In genomic region chr12:32270818-32271710, GRCh38 we compare ENCODE assay signal across 8 cellular contexts.
DNase-seq lines count a peak whose midpoint lies in the region; ATAC-seq and TF ChIP-seq lines count a peak whose summit lies in the region.

No MANE protein-coding gene starts in this region.

- BruUV-seq in PC-9 (replicated peaks; lab: Mats Ljungman, UMichigan), result no TSS peak

- H2AFZ ChIP-seq in PC-9, result no peak overlapping the region
- H2AFZ ChIP-seq in osteoblast (ENCODE audit: low read length), result no peak overlapping the region

- H3K27ac ChIP-seq in PC-9 (no peak overlapping the region), osteoblast (ENCODE audit: low read depth, low read length) (peak overlapping the region; percentile 37)

- DNase-seq in DMS53 (lab: John Stamatoyannopoulos, UW) (peak; percentile 77), PC-9 (peak; percentile 17 to 43), fibroblast of the aortic adventitia (ENCODE audit: low read depth) (peak; percentile 54), osteoblast (ENCODE audit: insufficient read length, low spot score, missing footprints) (peak; percentile 71), NCI-H2029 (lab: John Stamatoyannopoulos, UW) (no peak)
- DNase-seq in stimulated activated CD4-positive, alpha-beta T cell treated with anti-CD3 and anti-CD28 coated beads, Interleukin-15, amount 100 ng/mL, for 24 hours, result no peak

- H4K20me1 ChIP-seq in PC-9 (ENCODE audit: insufficient read depth), result no peaks in the 10 kb centered on the region; the same call in 1 of the 2 replicates
- peaks cover 3% of the 10 kb centered on the region for H4K20me1 ChIP-seq in osteoblast (ENCODE audit: insufficient read depth, low read length)

- H3K79me2 ChIP-seq in PC-9 (ENCODE audit: low read depth), result no peaks in the 10 kb centered on the region; the same call in 1 of the 2 replicates
- H3K79me2 ChIP-seq in osteoblast (ENCODE audit: insufficient read depth, low read length), result peaks cover 28% of the 10 kb centered on the region

- H3K9me2 ChIP-seq in PC-9 (ENCODE audit: insufficient read depth), result 0 out of 2 replicates have a peak, but pooled peaks cover 5% of the 10 kb centered on the region

- H3F3A ChIP-seq in PC-9 (ENCODE audit: insufficient read depth, low read depth), result 0 out of 2 replicates have a peak, but pooled peaks cover 9% of the 10 kb centered on the region

- no peak overlapping the region for H3K4me3 ChIP-seq in PC-9
- no peak overlapping the region for H3K4me3 ChIP-seq in fibroblast of the aortic adventitia (ENCODE audit: low read depth, low read length)
- no peak overlapping the region for H3K4me3 ChIP-seq in osteoblast (ENCODE audit: insufficient read depth, low read length)

- no peak for ATAC-seq in HG02763 (IDR thresholded peaks at IDR 0.05; ENCODE audit: unreplicated experiment)
- no peak for ATAC-seq in GM19035 (IDR thresholded peaks at IDR 0.05; ENCODE audit: unreplicated experiment)

- CTCF ChIA-PET in PC-9 (lab: Charles Lee), result no interaction called here

- H3K4me1 ChIP-seq in PC-9 (replicated peaks; ENCODE audit: insufficient read depth), result peaks cover 17% of the 10 kb centered on the region; the same call in 1 of the 2 replicates
- H3K4me1 ChIP-seq in osteoblast (ENCODE audit: insufficient read depth, low read length), result peaks cover 26% of the 10 kb centered on the region

- POLR2A ChIA-PET in PC-9 (lab: Charles Lee; ENCODE audit: unreplicated experiment), result no interaction called here

- no peak for TF ChIP-seq CTCF in PC-9 (conservative IDR thresholded peaks at IDR 0.05)
- no peak for TF ChIP-seq CTCF in fibroblast of the aortic adventitia (IDR thresholded peaks at IDR 0.05; ENCODE audit: insufficient read depth, low read length)
- TF ChIP-seq CTCF in osteoblast (IDR thresholded peaks at IDR 0.05; ENCODE audit: extremely low read depth, low read depth, low read length), result no peak

- H3K4me2 ChIP-seq in PC-9 (peak overlapping the region; percentile 37), osteoblast (ENCODE audit: insufficient read depth, low read length) (peak overlapping the region; percentile 28)

- no peaks in the 10 kb centered on the region for H3K9me3 ChIP-seq in PC-9 (ENCODE audit: insufficient read depth, low read depth)
- H3K9me3 ChIP-seq in osteoblast (ENCODE audit: low read depth, low read length), result no peaks in the 10 kb centered on the region

- intact Hi-C loops in PC-9 (cut with micrococcal nuclease; ENCODE audit: unreplicated experiment), result no loop called here

- H3K36me3 ChIP-seq in PC-9 (ENCODE audit: low read depth) (no peaks in the 10 kb centered on the region), osteoblast (ENCODE audit: insufficient read depth, low read length) (no peaks in the 10 kb centered on the region)

- H3K27me3 ChIP-seq in PC-9 (ENCODE audit: insufficient read depth, low read depth) (no peaks in the 10 kb centered on the region), osteoblast (ENCODE audit: insufficient read depth, low read length) (no peaks in the 10 kb centered on the region)

Comparison
In these comparisons a context has a peak if more than half of its experiments do, and no peak if none do; other contexts are left out.
1. DNase-seq: peak in DMS53 (single experiment), PC-9 (2 of 2), fibroblast of the aortic adventitia (single experiment) and osteoblast (single experiment); none in stimulated activated CD4-positive, alpha-beta T cell treated with anti-CD3 and anti-CD28 coated beads, Interleukin-15, amount 100 ng/mL, for 24 hours (single experiment) and NCI-H2029 (single experiment).